In the genomic region with DNA sequence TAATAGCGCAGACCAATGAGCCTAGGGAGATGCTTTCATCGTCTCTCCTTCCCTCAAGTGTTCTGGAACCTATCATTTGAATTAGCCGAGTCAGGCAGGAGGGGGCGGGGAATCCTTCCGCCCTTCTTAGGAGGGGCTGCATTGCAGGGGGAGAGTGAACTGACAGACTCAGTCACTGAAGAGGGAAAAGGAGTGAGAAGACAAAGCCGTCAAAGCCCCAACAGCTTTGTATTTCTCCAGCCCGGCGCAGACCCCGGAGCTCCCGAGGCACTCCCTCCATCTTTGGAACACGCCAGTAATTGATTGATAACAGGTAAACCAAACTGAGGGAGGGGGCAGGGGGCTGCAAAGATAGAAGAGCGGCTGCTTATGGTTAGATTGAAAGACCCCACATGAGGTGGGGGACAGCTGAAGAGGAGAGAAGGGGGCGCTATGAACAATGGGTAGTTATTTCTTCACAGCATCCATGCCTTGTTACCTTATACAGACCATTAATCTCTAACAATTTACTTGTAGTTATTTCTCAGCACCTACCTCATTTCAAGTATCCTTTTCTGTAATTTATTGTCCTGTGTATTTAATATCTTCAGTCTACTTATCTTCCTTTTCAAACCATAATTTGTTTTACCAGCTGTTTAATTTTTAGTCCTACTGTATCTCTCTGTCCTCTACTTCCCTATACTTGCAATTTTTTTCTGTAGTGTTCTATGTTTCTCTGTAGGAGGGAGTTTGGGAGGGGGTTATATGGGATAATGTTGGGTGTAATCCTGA, we compare ENCODE assay signal across 1 cellular context.
TF ChIP-seq lines count a peak whose summit lies in the region.

A gene with protein sequence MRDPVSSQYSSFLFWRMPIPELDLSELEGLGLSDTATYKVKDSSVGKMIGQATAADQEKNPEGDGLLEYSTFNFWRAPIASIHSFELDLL (plus strand): TSS at position 157 of the 771 bp plus-strand sequence. CDS start 6,828 bp downstream, outside the sequence.

TF ChIP-seq in K562, 482 proteins besides CTCF, POLR2A, EP300 and RAD21 (continued from another document and continues in another):
- TF ChIP-seq MGA (IDR thresholded peaks at IDR 0.05) (no peak), EZH2 (IDR thresholded peaks at IDR 0.05; ENCODE audit: borderline replicate concordance, low read depth, low read length) (no peak), ZBTB8A (IDR thresholded peaks at IDR 0.05; ENCODE audit: partially characterized antibody) (no peak), MLX (CRISPR knock-in tag; conservative IDR thresholded peaks at IDR 0.05) (no peak), STAT5B (CRISPR knock-in tag; IDR thresholded peaks at IDR 0.05) (no peak), TAF1 (IDR thresholded peaks at IDR 0.05; ENCODE audit: control insufficient read depth, extremely low read depth, insufficient read depth, low read length, severe bottlenecking) (peak; percentile 89), SAP30 (IDR thresholded peaks at IDR 0.05; ENCODE audit: borderline replicate concordance, insufficient read depth, low read depth, low read length, poor library complexity, severe bottlenecking) (no peak), HMG20A (CRISPR knock-in tag; conservative IDR thresholded peaks at IDR 0.05) (no peak), NR0B1 (IDR thresholded peaks at IDR 0.05; ENCODE audit: partially characterized antibody) (no peak), POLR2AphosphoS5 (IDR thresholded peaks at IDR 0.05; ENCODE audit: control insufficient read depth, insufficient read depth, low read depth, low read length) (peak; percentile 44), ZNF75A (CRISPR knock-in tag; IDR thresholded peaks at IDR 0.05) (no peak), KLF6 (CRISPR knock-in tag; IDR thresholded peaks at IDR 0.05; ENCODE audit: borderline replicate concordance) (0 out of 2 replicates have a peak, but pooled peaks have one; percentile 31), DNMT1 (IDR thresholded peaks at IDR 0.05) (no peak), NKRF (IDR thresholded peaks at IDR 0.05; ENCODE audit: borderline replicate concordance) (peak; percentile 11; the same call in 1 of the 2 replicates), RBM15 (IDR thresholded peaks at IDR 0.05; ENCODE audit: insufficient read depth, low read length) (no peak), FOXM1 (IDR thresholded peaks at IDR 0.05; ENCODE audit: low read depth) (no peak; the same call in 1 of the 2 replicates), FOXM1 (CRISPR knock-in tag; IDR thresholded peaks at IDR 0.05; ENCODE audit: low read depth) (no peak), PTTG1 (tag; IDR thresholded peaks at IDR 0.05; ENCODE audit: low read depth) (no peak), RREB1 (CRISPR knock-in tag; IDR thresholded peaks at IDR 0.05) (no peak), NR4A1 (CRISPR knock-in tag; IDR thresholded peaks at IDR 0.05) (no peak), NR4A1 (tag; IDR thresholded peaks at IDR 0.05) (no peak)
- TF ChIP-seq, protein P1, sequence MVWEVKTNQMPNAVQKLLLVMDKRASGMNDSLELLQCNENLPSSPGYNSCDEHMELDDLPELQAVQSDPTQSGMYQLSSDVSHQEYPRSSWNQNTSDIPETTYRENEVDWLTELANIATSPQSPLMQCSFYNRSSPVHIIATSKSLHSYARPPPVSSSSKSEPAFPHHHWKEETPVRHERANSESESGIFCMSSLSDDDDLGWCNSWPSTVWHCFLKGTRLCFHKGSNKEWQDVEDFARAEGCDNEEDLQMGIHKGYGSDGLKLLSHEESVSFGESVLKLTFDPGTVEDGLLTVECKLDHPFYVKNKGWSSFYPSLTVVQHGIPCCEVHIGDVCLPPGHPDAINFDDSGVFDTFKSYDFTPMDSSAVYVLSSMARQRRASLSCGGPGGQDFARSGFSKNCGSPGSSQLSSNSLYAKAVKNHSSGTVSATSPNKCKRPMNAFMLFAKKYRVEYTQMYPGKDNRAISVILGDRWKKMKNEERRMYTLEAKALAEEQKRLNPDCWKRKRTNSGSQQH (CRISPR knock-in tag; IDR thresholded peaks at IDR 0.05): no peak
- TF ChIP-seq, protein P2, sequence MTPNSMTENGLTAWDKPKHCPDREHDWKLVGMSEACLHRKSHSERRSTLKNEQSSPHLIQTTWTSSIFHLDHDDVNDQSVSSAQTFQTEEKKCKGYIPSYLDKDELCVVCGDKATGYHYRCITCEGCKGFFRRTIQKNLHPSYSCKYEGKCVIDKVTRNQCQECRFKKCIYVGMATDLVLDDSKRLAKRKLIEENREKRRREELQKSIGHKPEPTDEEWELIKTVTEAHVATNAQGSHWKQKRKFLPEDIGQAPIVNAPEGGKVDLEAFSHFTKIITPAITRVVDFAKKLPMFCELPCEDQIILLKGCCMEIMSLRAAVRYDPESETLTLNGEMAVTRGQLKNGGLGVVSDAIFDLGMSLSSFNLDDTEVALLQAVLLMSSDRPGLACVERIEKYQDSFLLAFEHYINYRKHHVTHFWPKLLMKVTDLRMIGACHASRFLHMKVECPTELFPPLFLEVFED (CRISPR knock-in tag; conservative IDR thresholded peaks at IDR 0.05): no peak
